Comparison of ENCODE assay signal across 8 cellular contexts in genomic region chr2:169365093-169365483, GRCh38. TPM values are rescaled to one million over a fixed set of nuclear protein-coding genes. Genes with fewer than 3 reads are reported as not detected.
DNase-seq lines count a peak whose midpoint lies in the region; ATAC-seq and TF ChIP-seq lines count a peak whose summit lies in the region.

No MANE protein-coding gene starts in this region.

- H3K4me3 Mint-ChIP-seq in CD4-positive, CD25-positive, alpha-beta regulatory T cell, result peak overlapping the region; percentile 92 to 96 (median 94)

- no peak overlapping the region for H4K8ac ChIP-seq in neuronal stem cell (ENCODE audit: low read depth, low read length)

- H3K36me3 ChIP-seq in CD4-positive, CD25-positive, alpha-beta regulatory T cell (ENCODE audit: control insufficient read depth, insufficient read depth, low read length), result no peaks in the 10 kb centered on the region
- no peaks in the 10 kb centered on the region for H3K36me3 ChIP-seq in breast epithelium
- H3K36me3 ChIP-seq in neuronal stem cell (replicated peaks in 1 of 2; ENCODE audit: control insufficient read depth in 2 of 2, insufficient read depth in 2 of 2, low read length in 2 of 2), result peaks cover 0 to 5% of the 10 kb centered on the region in 2 donors

- TF ChIP-seq POLR2A in breast epithelium (IDR thresholded peaks at IDR 0.05), result no peak

- peak overlapping the region; percentile 92 for H3K4me3 ChIP-seq in CD4-positive, CD25-positive, alpha-beta regulatory T cell (ENCODE audit: low read depth, low read length)
- H3K4me3 ChIP-seq in breast epithelium, result peak overlapping the region; percentile 41 to 89 (median 61)
- peak overlapping the region in 1 of 2 donors; percentile 85 for H3K4me3 ChIP-seq in neuronal stem cell (ENCODE audit: low read length in 2 of 2)

- no peak overlapping the region for H3K27ac ChIP-seq in CD4-positive, CD25-positive, alpha-beta regulatory T cell (ENCODE audit: insufficient read depth, low read length, poor library complexity, severe bottlenecking)
- no peak overlapping the region for H3K27ac ChIP-seq in breast epithelium
- peak overlapping the region; percentile 94 for H3K27ac ChIP-seq in neuronal stem cell (replicated peaks; ENCODE audit: low read length)

- H2AFZ ChIP-seq in neuronal stem cell (ENCODE audit: low read length), result no peak overlapping the region

- peak overlapping the region; percentile 96 for H3K4me2 ChIP-seq in neuronal stem cell (ENCODE audit: insufficient read depth, low read length, poor library complexity, severe bottlenecking)

- WGBS in neuronal stem cell (ENCODE audit: extremely low coverage in 2 of 2, insufficient read length in 2 of 2, insufficient replicate concordance in 1 of 2), 2 donors, result no CpG with 5 or more reads among the region's 1 CpG

- TF ChIP-seq CTCF in breast epithelium (IDR thresholded peaks at IDR 0.05), result no peak

- H3K27me3 Mint-ChIP-seq in CD4-positive, CD25-positive, alpha-beta regulatory T cell, result peaks cover 49% of the 10 kb centered on the region

- peak in 2 of 3 donors; percentile 13 to 54 for DNase-seq in CD4-positive, CD25-positive, alpha-beta regulatory T cell
- DNase-seq in breast epithelium (ENCODE audit: low spot score in 2 of 2) (no peak), neuronal stem cell (ENCODE audit: low spot score) (no peak), DMS79 (lab: John Stamatoyannopoulos, UW) (no peak), NCI-H187 (lab: John Stamatoyannopoulos, UW) (no peak)

- no peak overlapping the region for H2BK120ac ChIP-seq in neuronal stem cell (ENCODE audit: low read depth, low read length)

- H3K9me3 ChIP-seq in CD4-positive, CD25-positive, alpha-beta regulatory T cell (ENCODE audit: control insufficient read depth in 2 of 2, low read length in 2 of 2), result no peaks in the 10 kb centered on the region
- H3K9me3 ChIP-seq in breast epithelium, result no peaks in the 10 kb centered on the region
- no peaks in the 10 kb centered on the region for H3K9me3 ChIP-seq in neuronal stem cell (replicated peaks in 1 of 2; ENCODE audit: control insufficient read depth in 2 of 2, insufficient read depth in 1 of 2, low read depth in 1 of 2, low read length in 2 of 2)

- no peak for ATAC-seq in CD4-positive, CD25-positive, alpha-beta regulatory T cell (ENCODE audit: low read depth in 2 of 2)
- ATAC-seq in GM19351 (IDR thresholded peaks at IDR 0.05; ENCODE audit: unreplicated experiment), result peak; percentile 56
- peak; percentile 56 for ATAC-seq in HG03521 (IDR thresholded peaks at IDR 0.05; ENCODE audit: unreplicated experiment)
- no peak for ATAC-seq in esophagus mucosa

- peaks cover 7% of the 10 kb centered on the region for H3K79me1 ChIP-seq in neuronal stem cell (ENCODE audit: low read depth, low read length)

- H3K9me3 Mint-ChIP-seq in CD4-positive, CD25-positive, alpha-beta regulatory T cell, result peaks cover 0 to 6% (median 3%) of the 10 kb centered on the region in 7 donors

- no peak overlapping the region for H3K14ac ChIP-seq in neuronal stem cell (ENCODE audit: low read length)

- no peaks in the 10 kb centered on the region for H3K36me3 Mint-ChIP-seq in CD4-positive, CD25-positive, alpha-beta regulatory T cell

- peaks cover 12 to 37% (median 16%) of the 10 kb centered on the region in 4 donors for H3K4me1 Mint-ChIP-seq in CD4-positive, CD25-positive, alpha-beta regulatory T cell

- no peak overlapping the region for H2BK15ac ChIP-seq in neuronal stem cell (ENCODE audit: low read length)

- H2AK5ac ChIP-seq in neuronal stem cell (ENCODE audit: low read depth, low read length), result no peak overlapping the region

- no peak overlapping the region for H2BK12ac ChIP-seq in neuronal stem cell (ENCODE audit: low read length)

- peak overlapping the region; percentile 27 to 84 (median 61) for H3K27ac Mint-ChIP-seq in CD4-positive, CD25-positive, alpha-beta regulatory T cell

- H3K27me3 ChIP-seq in CD4-positive, CD25-positive, alpha-beta regulatory T cell (ENCODE audit: control insufficient read depth, insufficient read depth, low read length), result peaks cover 6% of the 10 kb centered on the region
- H3K27me3 ChIP-seq in breast epithelium (peaks cover 0 to 7% of the 10 kb centered on the region in 2 donors), neuronal stem cell (ENCODE audit: control insufficient read depth in 3 of 3, insufficient read depth in 3 of 3, low read depth in 1 of 3, low read length in 3 of 3) (peaks cover 0 to 4% (median 0%) of the 10 kb centered on the region in 3 experiments)

- no peak overlapping the region for H3K9ac ChIP-seq in neuronal stem cell (ENCODE audit: low read depth, low read length, poor library complexity)

- no peak overlapping the region for H3K18ac ChIP-seq in neuronal stem cell (ENCODE audit: low read length)

- peaks cover 33% of the 10 kb centered on the region for H3K4me1 ChIP-seq in CD4-positive, CD25-positive, alpha-beta regulatory T cell (ENCODE audit: control insufficient read depth, insufficient read depth, low read length, poor library complexity, severe bottlenecking)
- H3K4me1 ChIP-seq in breast epithelium, result peaks cover 0 to 10% of the 10 kb centered on the region in 2 donors
- H3K4me1 ChIP-seq in neuronal stem cell (ENCODE audit: control insufficient read depth in 2 of 2, insufficient read depth in 1 of 2, low read depth in 1 of 2, low read length in 2 of 2), result peaks cover 12 to 27% of the 10 kb centered on the region in 2 donors

- no peak overlapping the region for H2BK5ac ChIP-seq in neuronal stem cell (ENCODE audit: low read length)

- no peak overlapping the region for H3K23ac ChIP-seq in neuronal stem cell (ENCODE audit: low read depth, low read length, poor library complexity)

- intact Hi-C loops in breast epithelium (cut with DNase I; ENCODE audit: low total_unique reads), result no loop called here

- H3K4ac ChIP-seq in neuronal stem cell (ENCODE audit: low read length), result no peak overlapping the region

- H4K91ac ChIP-seq in neuronal stem cell (ENCODE audit: low read depth, low read length, poor library complexity), result no peak overlapping the region

RNA-seq across cellular contexts. Expression of gene LRP2, which starts 2.8 kb away (rescaled TPM):
- total RNA-seq in CD4-positive, CD25-positive, alpha-beta regulatory T cell, result not detected
- not detected for polyA plus RNA-seq in CD4-positive, CD25-positive, alpha-beta regulatory T cell
- total RNA-seq in breast epithelium, result 10 to 100 TPM in 2 of 3 donors, under 1 TPM in 1; under 0.01 to 60.4 (median 19.7) TPM
- 53.3 TPM for polyA plus RNA-seq in neuronal stem cell (2013, experiment 1 of 2)
- polyA plus RNA-seq in neuronal stem cell (2013, experiment 2 of 2), result 53.2 TPM
- not detected for total RNA-seq in esophagus mucosa

Comparison
In these comparisons a context has a peak if more than half of its experiments do, and no peak if none do; other contexts are left out.
1. ATAC-seq: peak in GM19351 (single experiment) and HG03521 (single experiment); none in CD4-positive, CD25-positive, alpha-beta regulatory T cell (0 of 2) and esophagus mucosa (single experiment).
2. DNase-seq: peak in CD4-positive, CD25-positive, alpha-beta regulatory T cell (2 of 3); none in breast epithelium (0 of 2), neuronal stem cell (single experiment), DMS79 (single experiment) and NCI-H187 (0 of 2).